20 cellular contexts compared by ENCODE assay signal in the genomic region with DNA sequence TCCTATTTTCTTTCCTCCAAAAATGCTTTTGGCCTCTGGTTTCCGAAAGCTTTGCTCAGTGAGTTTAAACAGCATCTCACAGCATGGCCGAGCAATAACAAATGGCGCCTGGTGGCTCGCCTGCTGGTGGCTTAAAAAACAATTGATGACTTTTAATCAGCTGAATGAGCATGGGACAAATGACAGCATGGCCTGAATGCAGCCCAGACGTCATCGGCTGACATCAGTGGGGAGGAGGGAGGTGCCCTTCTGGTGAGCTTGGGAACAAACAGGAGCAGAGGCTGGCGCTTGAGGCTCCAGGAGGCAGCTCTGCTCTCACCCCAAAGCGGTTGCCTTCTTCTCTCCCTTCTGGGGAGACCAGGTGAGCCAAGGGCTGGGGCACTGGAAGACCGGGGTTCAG.
DNase-seq lines count a peak whose midpoint lies in the region; ATAC-seq and TF ChIP-seq lines count a peak whose summit lies in the region.
"Had no signal": no experiment of that assay in that cellular context is flagged by ENCODE, and none has a peak within 500 bp of the region (broad histone marks: within the 10 kb centered on the region; RNA-seq: fewer than 3 reads in every experiment).

No MANE protein-coding gene starts in this region.

- no peak overlapping the region for H3K4ac ChIP-seq in trophoblast cell (ENCODE audit: low read depth, low read length)

- H3K27me3 ChIP-seq in NT2/D1 (ENCODE audit: insufficient read depth, insufficient read length) (no peaks in the 10 kb centered on the region), dorsolateral prefrontal cortex (peaks cover 0 to 70% (median 21%) of the 10 kb centered on the region in 45 donors), SK-N-SH (ENCODE audit: insufficient read depth) (peaks cover 5% of the 10 kb centered on the region; the same call in 1 of the 2 replicates), trophoblast cell (ENCODE audit: insufficient read depth, low read length) (no peaks in the 10 kb centered on the region)

- H3K9me3 ChIP-seq in NT2/D1 (ENCODE audit: insufficient read depth, low read length) (no peaks in the 10 kb centered on the region), SK-N-SH (no peaks in the 10 kb centered on the region), trophoblast cell (ENCODE audit: insufficient read depth, low read depth, low read length) (no peaks in the 10 kb centered on the region)
- H3K9me3 ChIP-seq: heart right ventricle, stomach had no signal

- peak overlapping the region; percentile 65 for H3K4me3 Mint-ChIP-seq in neural crest cell
- H3K4me3 Mint-ChIP-seq in effector memory CD8-positive, alpha-beta T cell = no peak overlapping the region
- H3K4me3 Mint-ChIP-seq: activated CD4-positive, alpha-beta T cell treated with anti-CD3 and anti-CD28 coated beads, Interleukin-2, amount 10 ng/mL, durations not matched to agents 7 days and 5 days; CD4-positive, CD25-positive, alpha-beta regulatory T cell; IgD-negative memory B cell; naive thymus-derived CD4-positive, alpha-beta T cell had no signal

- H3F3A ChIP-seq in SK-N-SH (replicated peaks; ENCODE audit: insufficient read depth) = peaks cover 3% of the 10 kb centered on the region

- H3K36me3 Mint-ChIP-seq in neural crest cell (ENCODE audit: low read depth) = no peaks in the 10 kb centered on the region
- H3K36me3 Mint-ChIP-seq in effector memory CD8-positive, alpha-beta T cell (ENCODE audit: insufficient read depth) = no peaks in the 10 kb centered on the region
- H3K36me3 Mint-ChIP-seq: IgD-negative memory B cell; naive thymus-derived CD4-positive, alpha-beta T cell had no signal

- H3K4me3 ChIP-seq in NT2/D1 (ENCODE audit: insufficient read length, low read depth) = no peak overlapping the region
- no peak overlapping the region for H3K4me3 ChIP-seq in dorsolateral prefrontal cortex
- H3K4me3 ChIP-seq in SK-N-SH (ENCODE audit: low read depth in 2 of 2, low read length in 1 of 2) = no peak overlapping the region
- no peak overlapping the region for H3K4me3 ChIP-seq in trophoblast cell (ENCODE audit: low read depth, low read length)
- H3K4me3 ChIP-seq: heart right ventricle, stomach had no signal

- H2BK5ac ChIP-seq in trophoblast cell (ENCODE audit: low read depth, low read length, poor library complexity) = no peak overlapping the region

- no peaks in the 10 kb centered on the region for H3K9me3 Mint-ChIP-seq in neural crest cell
- H3K9me3 Mint-ChIP-seq in effector memory CD8-positive, alpha-beta T cell = no peaks in the 10 kb centered on the region
- H3K9me3 Mint-ChIP-seq: activated CD4-positive, alpha-beta T cell treated with anti-CD3 and anti-CD28 coated beads, Interleukin-2, amount 10 ng/mL, durations not matched to agents 7 days and 5 days; CD4-positive, CD25-positive, alpha-beta regulatory T cell; IgD-negative memory B cell; naive thymus-derived CD4-positive, alpha-beta T cell had no signal

- H3K4me2 ChIP-seq in SK-N-SH (no peak overlapping the region), trophoblast cell (ENCODE audit: low read length) (no peak overlapping the region)

- H3K36me3 ChIP-seq in NT2/D1 (ENCODE audit: insufficient read depth, insufficient read length, low read length) (no peaks in the 10 kb centered on the region), SK-N-SH (replicated peaks in 1 of 2; ENCODE audit: control insufficient read depth in 1 of 2, insufficient read depth in 2 of 2, low read length in 1 of 2) (no peaks in the 10 kb centered on the region), trophoblast cell (ENCODE audit: control insufficient read depth in 1 of 2, insufficient read depth in 2 of 2, low read length in 2 of 2) (no peaks in the 10 kb centered on the region)
- H3K36me3 ChIP-seq: heart right ventricle, stomach had no signal

- no peak overlapping the region for H3K27ac Mint-ChIP-seq in neural crest cell (ENCODE audit: unreplicated experiment)
- no peak overlapping the region for H3K27ac Mint-ChIP-seq in effector memory CD8-positive, alpha-beta T cell
- H3K27ac Mint-ChIP-seq: activated CD4-positive, alpha-beta T cell treated with anti-CD3 and anti-CD28 coated beads, Interleukin-2, amount 10 ng/mL, durations not matched to agents 7 days and 5 days; CD4-positive, CD25-positive, alpha-beta regulatory T cell; IgD-negative memory B cell had no signal

- H4K20me1 ChIP-seq in SK-N-SH (ENCODE audit: insufficient read depth) = no peaks in the 10 kb centered on the region

- H3K9ac ChIP-seq in NT2/D1 (ENCODE audit: insufficient read length, low read depth) (peak overlapping the region; percentile 29), SK-N-SH (no peak overlapping the region), trophoblast cell (ENCODE audit: low read length) (no peak overlapping the region)

- H3K14ac ChIP-seq in trophoblast cell (ENCODE audit: low read length) = no peak overlapping the region

- no peak for ATAC-seq in effector memory CD8-positive, alpha-beta T cell (replicated peaks)
- ATAC-seq: heart right ventricle; naive thymus-derived CD4-positive, alpha-beta T cell had no signal

- POLR2A ChIA-PET in SK-N-SH (lab: Yijun Ruan, JAX) = interaction anchor here (1.1 kb wide), 1 partner anchor 81 kb away, joined by 4 read pairs; no protein-coding TSS in a partner anchor

- H2BK120ac ChIP-seq in trophoblast cell (ENCODE audit: insufficient read depth, low read length, poor library complexity) = no peak overlapping the region

- WGBS in SK-N-SH (ENCODE audit: low lambda C conversion rate) = 51% methylated on average over 9 of the region's 9 CpGs
- WGBS in trophoblast cell (ENCODE audit: extremely low coverage, insufficient coverage, insufficient read length) = no CpG with 5 or more reads among the region's 9 CpGs

- H3K18ac ChIP-seq in trophoblast cell (ENCODE audit: low read length) = no peak overlapping the region

- H2AK5ac ChIP-seq in trophoblast cell (ENCODE audit: low read length) = no peak overlapping the region

- H2AFZ ChIP-seq in SK-N-SH (ENCODE audit: low read depth) (no peak overlapping the region), trophoblast cell (ENCODE audit: insufficient read depth, low read length, poor library complexity) (no peak overlapping the region)

- no peaks in the 10 kb centered on the region for H3K9me2 ChIP-seq in SK-N-SH

- no peak for TF ChIP-seq RAD21 in SK-N-SH (IDR thresholded peaks at IDR 0.05; ENCODE audit: low read length)

- intact Hi-C loops in dorsolateral prefrontal cortex (cut with DNase I) = loop anchor here (5.0 to 10.0 kb wide), 8 partner anchors 54 to 663 kb away; a partner anchor contains a TSS

- DNase-seq in Ammon's horn (ENCODE audit: low spot score) (peak; percentile 74), NT2/D1 (ENCODE audit: low read depth, low spot score) (no peak), dorsolateral prefrontal cortex (peak in 9 of 10 donors; percentile 40 to 74 (median 62)), neural crest cell (ENCODE audit: low read depth, low spot score) (no peak), SK-N-SH (no peak), trophoblast cell (no peak), NCI-H1048 (lab: John Stamatoyannopoulos, UW) (no peak)
- no peak for DNase-seq in effector memory CD8-positive, alpha-beta T cell
- DNase-seq: ACHN; activated CD4-positive, alpha-beta T cell treated with anti-CD3 and anti-CD28 coated beads, Interleukin-2, amount 10 ng/mL, durations not matched to agents 7 days and 5 days; activated gamma-delta T cell; CD4-positive, CD25-positive, alpha-beta regulatory T cell; H7; heart right ventricle; mammary epithelial cell; naive thymus-derived CD4-positive, alpha-beta T cell; NCI-H1930; stimulated activated CD4-positive, alpha-beta T cell treated with anti-CD3 and anti-CD28 coated beads, Interleukin-4, amount 100 ng/mL, for 24 hours; stomach had no signal

- no peak for TF ChIP-seq EP300 in SK-N-SH (IDR thresholded peaks at IDR 0.05; ENCODE audit: borderline replicate concordance in 1 of 2, low read depth in 1 of 2, low read length in 1 of 2)

- H2BK12ac ChIP-seq in trophoblast cell (ENCODE audit: low read length) = no peak overlapping the region

- peaks cover 16% of the 10 kb centered on the region for H3K4me1 ChIP-seq in NT2/D1 (ENCODE audit: insufficient read depth, insufficient read length)
- H3K4me1 ChIP-seq in SK-N-SH (ENCODE audit: control insufficient read depth in 1 of 2, insufficient read depth in 2 of 2, low read depth in 1 of 2, low read length in 1 of 2) = peaks cover 13 to 48% of the 10 kb centered on the region in 2 experiments; a peak in 2 of 4 replicates
- H3K4me1 ChIP-seq in trophoblast cell (ENCODE audit: control insufficient read depth in 1 of 2, insufficient read depth in 2 of 2, low read length in 2 of 2) = peaks cover 5 to 16% of the 10 kb centered on the region in 2 experiments

- peak in 6 of 56 donors; percentile 7 to 22 (median 20) for TF ChIP-seq CTCF in dorsolateral prefrontal cortex (IDR thresholded peaks at IDR 0.05 in 54 of 56, conservative IDR thresholded peaks at IDR 0.05 in 2 of 56; ENCODE audit: low read depth in 1 of 56, partially characterized antibody in 56 of 56)
- TF ChIP-seq CTCF in neural crest cell (conservative IDR thresholded peaks at IDR 0.05) = no peak
- TF ChIP-seq CTCF in SK-N-SH (IDR thresholded peaks at IDR 0.05) = no peak

- H4K91ac ChIP-seq in trophoblast cell (ENCODE audit: low read depth, low read length) = no peak overlapping the region

- no peaks in the 10 kb centered on the region for H3K27me3 Mint-ChIP-seq in neural crest cell (ENCODE audit: low read depth)
- no peaks in the 10 kb centered on the region for H3K27me3 Mint-ChIP-seq in effector memory CD8-positive, alpha-beta T cell
- H3K27me3 Mint-ChIP-seq: activated CD4-positive, alpha-beta T cell treated with anti-CD3 and anti-CD28 coated beads, Interleukin-2, amount 10 ng/mL, durations not matched to agents 7 days and 5 days; CD4-positive, CD25-positive, alpha-beta regulatory T cell; naive thymus-derived CD4-positive, alpha-beta T cell had no signal

- peaks cover 64% of the 10 kb centered on the region for H3K4me1 Mint-ChIP-seq in neural crest cell
- peaks cover 0 to 1% of the 10 kb centered on the region in 2 donors for H3K4me1 Mint-ChIP-seq in effector memory CD8-positive, alpha-beta T cell (ENCODE audit: low read depth in 2 of 2)

- CTCF ChIA-PET in SK-N-SH (lab: Yijun Ruan, JAX) = interaction anchor here (0.6 to 1.9 kb wide), 3 partner anchors 80 to 547 kb away, joined by 3 to 6 read pairs (median 4); no protein-coding TSS in a partner anchor

- no peak overlapping the region for H4K8ac ChIP-seq in trophoblast cell (ENCODE audit: low read depth, low read length)

- peak overlapping the region in 37 of 59 donors; percentile 1 to 83 (median 59) for H3K27ac ChIP-seq in dorsolateral prefrontal cortex
- no peak overlapping the region for H3K27ac ChIP-seq in SK-N-SH (ENCODE audit: low read depth in 2 of 2, low read length in 1 of 2)
- H3K27ac ChIP-seq in trophoblast cell (ENCODE audit: low read depth, low read length) = no peak overlapping the region
- H3K27ac ChIP-seq: heart right ventricle, stomach had no signal

- H3K79me2 ChIP-seq in SK-N-SH (ENCODE audit: insufficient read depth) = no peaks in the 10 kb centered on the region
- no peaks in the 10 kb centered on the region for H3K79me2 ChIP-seq in trophoblast cell (ENCODE audit: control insufficient read depth, insufficient read depth, low read length, poor library complexity)

- H3K79me1 ChIP-seq in trophoblast cell (ENCODE audit: low read length) = peaks cover 2% of the 10 kb centered on the region

- no peak overlapping the region for H3K23ac ChIP-seq in trophoblast cell (ENCODE audit: low read length)

- no peak overlapping the region for H4K12ac ChIP-seq in trophoblast cell (ENCODE audit: low read depth, low read length)

TF ChIP-seq in SK-N-SH, 30 proteins besides CTCF, POLR2A, EP300 and RAD21:
- no peak for TF ChIP-seq GATA2 (CRISPR knock-in tag; IDR thresholded peaks at IDR 0.05)

Comparison
In these comparisons a context has a peak if more than half of its experiments do, and no peak if none do; other contexts are left out.
1. DNase-seq: peak in Ammon's horn (single experiment) and dorsolateral prefrontal cortex (9 of 10); none in NT2/D1 (single experiment), neural crest cell (single experiment), SK-N-SH (single experiment), effector memory CD8-positive, alpha-beta T cell (0 of 3), trophoblast cell (0 of 2) and NCI-H1048 (single experiment).
2. H3K27ac ChIP-seq: peak in dorsolateral prefrontal cortex (37 of 59); none in SK-N-SH (0 of 2) and trophoblast cell (single experiment).